31 cellular contexts compared by ENCODE assay signal in genomic region chr3:141929341-141929995, GRCh38. TPM values are rescaled to one million over a fixed set of nuclear protein-coding genes. Genes with fewer than 3 reads are reported as not detected.
DNase-seq lines count a peak whose midpoint lies in the region; ATAC-seq and TF ChIP-seq lines count a peak whose summit lies in the region.
"Had no signal": no experiment of that assay in that cellular context is flagged by ENCODE, and none has a peak within 500 bp of the region (broad histone marks: within the 10 kb centered on the region; RNA-seq: fewer than 3 reads in every experiment).

No MANE protein-coding gene starts in this region.

- H3K9ac ChIP-seq in MM.1S (ENCODE audit: low read length), result no peak overlapping the region

- H3K9me2 ChIP-seq in MM.1S (replicated peaks; ENCODE audit: insufficient read depth, low read length), result no peaks in the 10 kb centered on the region

- H3K4me2 ChIP-seq in MM.1S (ENCODE audit: low read depth, low read length), result no peak overlapping the region

- H3K27ac ChIP-seq in MM.1S (ENCODE audit: low read length), result no peak overlapping the region
- H3K27ac ChIP-seq: gastrocnemius medialis, upper lobe of left lung had no signal

- TF ChIP-seq CTCF in brain (conservative IDR thresholded peaks at IDR 0.05) (no peak), neural crest cell (conservative IDR thresholded peaks at IDR 0.05) (no peak), MM.1S (IDR thresholded peaks at IDR 0.05; ENCODE audit: low read length) (no peak)

- H3K36me3 Mint-ChIP-seq in stimulated activated naive CD8-positive, alpha-beta T cell treated with anti-CD3 and anti-CD28 coated beads, Interleukin-15, Interleukin-2, amounts not matched to agents 100 ng/mL and 50 ng/mL, for 24 hours (ENCODE audit: low read depth), result peaks cover 43% of the 10 kb centered on the region
- peaks cover 39% of the 10 kb centered on the region for H3K36me3 Mint-ChIP-seq in brain
- peaks cover 26% of the 10 kb centered on the region for H3K36me3 Mint-ChIP-seq in neural crest cell (ENCODE audit: low read depth)

- no peaks in the 10 kb centered on the region for H3K36me3 ChIP-seq in MM.1S (replicated peaks; ENCODE audit: insufficient read depth, low read length)
- H3K36me3 ChIP-seq: gastrocnemius medialis had no signal

- no peaks in the 10 kb centered on the region for H4K20me1 ChIP-seq in MM.1S (ENCODE audit: insufficient read depth, low read length)

- H3K4me1 ChIP-seq in MM.1S (ENCODE audit: low read length), result no peaks in the 10 kb centered on the region
- H3K4me1 ChIP-seq: BE2C, Caco-2, gastrocnemius medialis, upper lobe of left lung had no signal

- no peak for DNase-seq in stimulated activated naive CD8-positive, alpha-beta T cell treated with anti-CD3 and anti-CD28 coated beads, Interleukin-15, amount 100 ng/mL, for 72 hours
- no peak for DNase-seq in neural crest cell (ENCODE audit: low read depth, low spot score)
- no peak for DNase-seq in MM.1S
- DNase-seq in NCI-H2029 (lab: John Stamatoyannopoulos, UW), result no peak
- DNase-seq in T-helper 1 cell, result no peak
- DNase-seq: ACHN; activated CD4-positive, CD25-positive, alpha-beta regulatory T cell treated with anti-CD3 and anti-CD28 coated beads, Interleukin-2, amount 50 U/mL, for 72 hours; activated CD8-positive, alpha-beta T cell treated with anti-CD3 and anti-CD28 coated beads, Interleukin-2, amount 10 ng/mL, durations not matched to agents 7 days and 5 days; activated naive CD4-positive, alpha-beta T cell treated with anti-CD3 and anti-CD28 coated beads for 36 hours; BE2C; Caco-2; cortex of kidney; DMS79; gastrocnemius medialis; GF-D8; hypothalamus; immature natural killer cell; KBM-7; left colon; mesenchymal stem cell; MG63; NCI-H1436; NCI-H2107; NCI-H748 treated with DMSO at 0.1 percent for 48 hours; stimulated activated CD4-positive, alpha-beta T cell treated with anti-CD3 and anti-CD28 coated beads, Interleukin-2, amount 100 ng/mL, for 24 hours; substantia nigra; T-cell; upper lobe of left lung had no signal

- H3K4me3 Mint-ChIP-seq in stimulated activated naive CD8-positive, alpha-beta T cell treated with anti-CD3 and anti-CD28 coated beads, Interleukin-15, Interleukin-2, amounts not matched to agents 100 ng/mL and 50 ng/mL, for 24 hours, result no peak overlapping the region
- no peak overlapping the region for H3K4me3 Mint-ChIP-seq in stimulated activated naive CD8-positive, alpha-beta T cell treated with anti-CD3 and anti-CD28 coated beads, Interleukin-15, amount 100 ng/mL, for 72 hours
- H3K4me3 Mint-ChIP-seq in brain (no peak overlapping the region), neural crest cell (no peak overlapping the region)
- H3K4me3 Mint-ChIP-seq: activated CD8-positive, alpha-beta T cell treated with anti-CD3 and anti-CD28 coated beads, Interleukin-2, amount 10 ng/mL, durations not matched to agents 7 days and 5 days; activated naive CD4-positive, alpha-beta T cell treated with anti-CD3 and anti-CD28 coated beads for 36 hours; immature natural killer cell; T-cell had no signal

- H3K4me1 Mint-ChIP-seq in stimulated activated naive CD8-positive, alpha-beta T cell treated with anti-CD3 and anti-CD28 coated beads, Interleukin-15, Interleukin-2, amounts not matched to agents 100 ng/mL and 50 ng/mL, for 24 hours (ENCODE audit: low read depth), result no peaks in the 10 kb centered on the region
- H3K4me1 Mint-ChIP-seq in stimulated activated naive CD8-positive, alpha-beta T cell treated with anti-CD3 and anti-CD28 coated beads, Interleukin-15, amount 100 ng/mL, for 72 hours, result peaks cover 4% of the 10 kb centered on the region
- H3K4me1 Mint-ChIP-seq in brain, result peaks cover 8% of the 10 kb centered on the region
- peaks cover 7% of the 10 kb centered on the region for H3K4me1 Mint-ChIP-seq in neural crest cell
- H3K4me1 Mint-ChIP-seq: immature natural killer cell, T-cell had no signal

- no peaks in the 10 kb centered on the region for H3K9me3 ChIP-seq in MM.1S (replicated peaks; ENCODE audit: insufficient read depth, low read length)
- H3K9me3 ChIP-seq: BE2C, Caco-2, gastrocnemius medialis, MG63, upper lobe of left lung had no signal

- H3K9me3 Mint-ChIP-seq in stimulated activated naive CD8-positive, alpha-beta T cell treated with anti-CD3 and anti-CD28 coated beads, Interleukin-15, Interleukin-2, amounts not matched to agents 100 ng/mL and 50 ng/mL, for 24 hours, result no peaks in the 10 kb centered on the region
- H3K9me3 Mint-ChIP-seq in stimulated activated naive CD8-positive, alpha-beta T cell treated with anti-CD3 and anti-CD28 coated beads, Interleukin-15, amount 100 ng/mL, for 72 hours, result no peaks in the 10 kb centered on the region
- peaks cover 0 to 2% (median 0%) of the 10 kb centered on the region in 5 experiments for H3K9me3 Mint-ChIP-seq in brain
- H3K9me3 Mint-ChIP-seq in neural crest cell, result no peaks in the 10 kb centered on the region
- H3K9me3 Mint-ChIP-seq: activated naive CD4-positive, alpha-beta T cell treated with anti-CD3 and anti-CD28 coated beads for 36 hours; immature natural killer cell; T-cell had no signal

- no peaks in the 10 kb centered on the region for H3K79me2 ChIP-seq in MM.1S (ENCODE audit: low read length)

- no peak for ATAC-seq in stimulated activated naive CD8-positive, alpha-beta T cell treated with anti-CD3 and anti-CD28 coated beads, Interleukin-15, amount 100 ng/mL, for 72 hours
- no peak for ATAC-seq in GM21825 (IDR thresholded peaks at IDR 0.05; ENCODE audit: unreplicated experiment)
- ATAC-seq: activated CD8-positive, alpha-beta T cell treated with anti-CD3 and anti-CD28 coated beads, Interleukin-2, amount 10 ng/mL, durations not matched to agents 7 days and 5 days; gastrocnemius medialis; T-cell had no signal

- no peaks in the 10 kb centered on the region for H3K27me3 ChIP-seq in MM.1S (replicated peaks; ENCODE audit: insufficient read depth, low read length)
- H3K27me3 ChIP-seq: BE2C, gastrocnemius medialis, MG63, upper lobe of left lung had no signal

- H2AFZ ChIP-seq in MM.1S (ENCODE audit: low read length), result no peak overlapping the region

- H3K4me3 ChIP-seq in MM.1S (ENCODE audit: low read length), result no peak overlapping the region
- H3K4me3 ChIP-seq: gastrocnemius medialis, MG63, upper lobe of left lung had no signal

- peak overlapping the region; percentile 61 for H3K27ac Mint-ChIP-seq in stimulated activated naive CD8-positive, alpha-beta T cell treated with anti-CD3 and anti-CD28 coated beads, Interleukin-15, Interleukin-2, amounts not matched to agents 100 ng/mL and 50 ng/mL, for 24 hours
- peak overlapping the region in 1 of 2 donors; percentile 37 for H3K27ac Mint-ChIP-seq in stimulated activated naive CD8-positive, alpha-beta T cell treated with anti-CD3 and anti-CD28 coated beads, Interleukin-15, amount 100 ng/mL, for 72 hours
- H3K27ac Mint-ChIP-seq in brain (peak overlapping the region in 3 of 5 experiments; percentile 20 to 60 (median 43)), neural crest cell (ENCODE audit: unreplicated experiment) (peak overlapping the region; percentile 35)
- H3K27ac Mint-ChIP-seq: activated CD8-positive, alpha-beta T cell treated with anti-CD3 and anti-CD28 coated beads, Interleukin-2, amount 10 ng/mL, durations not matched to agents 7 days and 5 days; activated naive CD4-positive, alpha-beta T cell treated with anti-CD3 and anti-CD28 coated beads for 36 hours had no signal

- H3F3A ChIP-seq in MM.1S (ENCODE audit: insufficient read depth, low read length), result no peaks in the 10 kb centered on the region

- H3K27me3 Mint-ChIP-seq in stimulated activated naive CD8-positive, alpha-beta T cell treated with anti-CD3 and anti-CD28 coated beads, Interleukin-15, Interleukin-2, amounts not matched to agents 100 ng/mL and 50 ng/mL, for 24 hours, result no peaks in the 10 kb centered on the region
- no peaks in the 10 kb centered on the region for H3K27me3 Mint-ChIP-seq in stimulated activated naive CD8-positive, alpha-beta T cell treated with anti-CD3 and anti-CD28 coated beads, Interleukin-15, amount 100 ng/mL, for 72 hours
- no peaks in the 10 kb centered on the region for H3K27me3 Mint-ChIP-seq in brain
- H3K27me3 Mint-ChIP-seq in neural crest cell (ENCODE audit: low read depth), result no peaks in the 10 kb centered on the region
- H3K27me3 Mint-ChIP-seq: T-cell had no signal

RNA-seq across cellular contexts. Expression of gene ATP1B3, which starts 53.0 kb away (rescaled TPM):
- polyA plus RNA-seq in brain (ENCODE audit: insufficient read depth, low read depth, low replicate concordance), result 75.2 TPM
- total RNA-seq in neural crest cell, result 123 and 147 TPM in 2 replicates
